8 cellular contexts compared by ENCODE assay signal in the genomic region with DNA sequence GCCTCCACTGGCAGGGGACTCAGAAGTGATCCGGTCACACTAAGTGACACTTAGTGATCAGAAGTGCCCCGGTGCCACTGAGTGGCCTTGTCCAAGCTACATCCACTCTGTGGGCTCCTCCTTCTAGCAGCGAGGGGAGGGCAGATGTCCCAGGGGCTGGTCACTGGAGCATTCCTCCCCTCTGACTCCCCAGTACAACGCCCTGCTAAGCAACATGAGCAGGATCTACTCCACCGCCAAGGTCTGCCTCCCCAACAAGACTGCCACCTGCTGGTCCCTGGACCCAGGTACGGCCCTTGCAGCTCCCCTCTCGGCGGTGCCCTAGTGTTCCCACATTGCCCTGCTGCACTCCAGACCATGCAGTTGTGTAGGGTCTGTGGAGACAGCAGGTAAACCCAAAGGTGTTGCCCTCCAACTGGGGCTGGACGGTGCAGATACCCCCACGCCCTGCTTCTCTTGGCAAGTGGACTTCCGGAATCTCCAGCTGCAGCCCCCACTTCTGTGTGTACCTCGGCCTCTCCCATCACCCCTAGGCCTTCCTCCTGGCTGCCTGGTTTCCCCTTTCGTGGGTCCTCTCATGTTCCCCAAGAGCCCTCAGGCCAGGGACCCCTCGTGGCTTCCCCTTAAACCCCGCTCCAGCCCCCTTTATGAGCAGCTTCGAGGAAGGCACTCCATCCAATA. TPM values are rescaled to one million over a fixed set of nuclear protein-coding genes. Genes with fewer than 3 reads are reported as not detected.
DNase-seq lines count a peak whose midpoint lies in the region; ATAC-seq and TF ChIP-seq lines count a peak whose summit lies in the region.

No MANE protein-coding gene starts in this region.

- peak overlapping the region; percentile 39 for H3K4me3 Mint-ChIP-seq in activated T-cell treated with anti-CD3 and anti-CD28 coated beads, Interleukin-2, amount 50 U/mL, for 4 hours
- H3K4me3 Mint-ChIP-seq in neural crest cell, result peak overlapping the region; percentile 81
- no peak overlapping the region for H3K4me3 Mint-ChIP-seq in stimulated activated naive CD8-positive, alpha-beta T cell treated with anti-CD3 and anti-CD28 coated beads, Interleukin-15, amount 100 ng/mL, for 72 hours

- H3K9me3 ChIP-seq in Panc1 (ENCODE audit: control insufficient read depth, insufficient read depth, low read depth, low read length), result no peaks in the 10 kb centered on the region

- DNase-seq in AG10803 (ENCODE audit: low read depth) (peak; percentile 95), HT1080 (ENCODE audit: low read depth) (peak; percentile 89), Panc1 (ENCODE audit: low read depth, low spot score) (peak; percentile 54), fibroblast of peridontal ligament (ENCODE audit: extremely low read depth) (peak; percentile 92), neural crest cell (ENCODE audit: low read depth, low spot score) (peak; percentile 57)
- peak; percentile 70 for DNase-seq in activated T-cell treated with anti-CD3 and anti-CD28 coated beads, Interleukin-2, amount 50 U/mL, for 4 hours
- DNase-seq in stimulated activated naive CD8-positive, alpha-beta T cell treated with anti-CD3 and anti-CD28 coated beads, Interleukin-15, amount 100 ng/mL, for 72 hours, result peak; percentile 62 to 77

- no peak overlapping the region for H3K27ac Mint-ChIP-seq in neural crest cell (ENCODE audit: unreplicated experiment)
- no peak overlapping the region for H3K27ac Mint-ChIP-seq in stimulated activated naive CD8-positive, alpha-beta T cell treated with anti-CD3 and anti-CD28 coated beads, Interleukin-15, amount 100 ng/mL, for 72 hours

- intact Hi-C loops in Panc1 (cut with micrococcal nuclease; ENCODE audit: unreplicated experiment), result loop anchor here (5.0 kb wide), 1 partner anchor 52 kb away; no protein-coding TSS in a partner anchor

- POLR2A ChIA-PET in Panc1 (lab: Charles Lee), result no interaction called here

- no peak overlapping the region for H3K4me3 ChIP-seq in AG10803 (ENCODE audit: low read length)
- no peak overlapping the region for H3K4me3 ChIP-seq in Panc1 (ENCODE audit: low read depth in 2 of 2, low read length in 2 of 2)

- CTCF ChIA-PET in Panc1 (lab: Charles Lee), result interaction anchor here (0.6 to 2.6 kb wide), 12 partner anchors 22 to 133 kb away, joined by 3 to 24 read pairs (median 4); no protein-coding TSS in a partner anchor

- TF ChIP-seq CTCF in AG10803 (conservative IDR thresholded peaks at IDR 0.05; ENCODE audit: low read length) (peak; percentile 93), Panc1 (IDR thresholded peaks at IDR 0.05) (peak; percentile 95), neural crest cell (conservative IDR thresholded peaks at IDR 0.05) (peak; percentile 75)

- no TSS peak for BruUV-seq in Panc1 (replicated peaks; lab: Mats Ljungman, UMichigan)

- H3K27ac ChIP-seq in Panc1 (ENCODE audit: low read length), result no peak overlapping the region

- no peaks in the 10 kb centered on the region for H3K36me3 ChIP-seq in Panc1 (ENCODE audit: control insufficient read depth, insufficient read depth, low read length)

- H3K27me3 Mint-ChIP-seq in activated T-cell treated with anti-CD3 and anti-CD28 coated beads, Interleukin-2, amount 50 U/mL, for 4 hours (ENCODE audit: low read depth), result peaks cover 19% of the 10 kb centered on the region
- H3K27me3 Mint-ChIP-seq in neural crest cell (ENCODE audit: low read depth), result peaks cover 53% of the 10 kb centered on the region
- peaks cover 54% of the 10 kb centered on the region for H3K27me3 Mint-ChIP-seq in stimulated activated naive CD8-positive, alpha-beta T cell treated with anti-CD3 and anti-CD28 coated beads, Interleukin-15, amount 100 ng/mL, for 72 hours

- peaks cover 16% of the 10 kb centered on the region for H3K4me1 ChIP-seq in Panc1 (ENCODE audit: control insufficient read depth, insufficient read depth, low read length)

- ATAC-seq in GM18909 (IDR thresholded peaks at IDR 0.05; ENCODE audit: poor library complexity, unreplicated experiment), result peak; percentile 70
- ATAC-seq in Panc1, result peak; percentile 87
- peak; percentile 74 to 81 for ATAC-seq in activated T-cell treated with anti-CD3 and anti-CD28 coated beads, Interleukin-2, amount 50 U/mL, for 4 hours
- peak; percentile 85 for ATAC-seq in stimulated activated naive CD8-positive, alpha-beta T cell treated with anti-CD3 and anti-CD28 coated beads, Interleukin-15, amount 100 ng/mL, for 72 hours

- H3K9me3 Mint-ChIP-seq in activated T-cell treated with anti-CD3 and anti-CD28 coated beads, Interleukin-2, amount 50 U/mL, for 4 hours, result no peaks in the 10 kb centered on the region
- H3K9me3 Mint-ChIP-seq in neural crest cell, result no peaks in the 10 kb centered on the region
- no peaks in the 10 kb centered on the region for H3K9me3 Mint-ChIP-seq in stimulated activated naive CD8-positive, alpha-beta T cell treated with anti-CD3 and anti-CD28 coated beads, Interleukin-15, amount 100 ng/mL, for 72 hours

- in situ Hi-C loops in Panc1 (cut with HindIII; ENCODE audit: low pct_unique_long_range_greater_than_20kb, low sequenced_read_pairs), result no loop called here

- H3K27me3 ChIP-seq in Panc1 (ENCODE audit: control insufficient read depth, insufficient read depth, low read length), result no peaks in the 10 kb centered on the region

- peaks cover 17% of the 10 kb centered on the region for H3K4me1 Mint-ChIP-seq in activated T-cell treated with anti-CD3 and anti-CD28 coated beads, Interleukin-2, amount 50 U/mL, for 4 hours (ENCODE audit: low read depth)
- peaks cover 4% of the 10 kb centered on the region for H3K4me1 Mint-ChIP-seq in neural crest cell
- peaks cover 17% of the 10 kb centered on the region for H3K4me1 Mint-ChIP-seq in stimulated activated naive CD8-positive, alpha-beta T cell treated with anti-CD3 and anti-CD28 coated beads, Interleukin-15, amount 100 ng/mL, for 72 hours

- H3K36me3 Mint-ChIP-seq in activated T-cell treated with anti-CD3 and anti-CD28 coated beads, Interleukin-2, amount 50 U/mL, for 4 hours (ENCODE audit: insufficient read depth), result no peaks in the 10 kb centered on the region
- H3K36me3 Mint-ChIP-seq in neural crest cell (ENCODE audit: low read depth), result no peaks in the 10 kb centered on the region

RNA-seq across cellular contexts. Expression of a gene that starts 2.1 kb away (rescaled TPM):
- total RNA-seq in HT1080 (2014; rRNA removed; shearing (Covaris generic)), result not detected in 2 replicates
- 0.07 and 0.19 TPM in 2 replicates for polyA plus RNA-seq in HT1080 (2015; cell fraction: cytosol; rRNA removed)
- 0.12 and 0.29 TPM in 2 replicates for polyA plus RNA-seq in HT1080 (2015; cell fraction: nucleus; rRNA removed)
- 4.5 TPM for total RNA-seq in Panc1 (2021; ENCODE audit: unreplicated experiment)
- 2.8 TPM for polyA plus RNA-seq in Panc1 (2012; ENCODE audit: insufficient read length)
- under 1 TPM; 0.10 to 0.32 (median 0.24) TPM for total RNA-seq in activated T-cell treated with anti-CD3 and anti-CD28 coated beads, Interleukin-2, amount 50 U/mL, for 4 hours
- 0.42 and 0.61 TPM in 2 replicates for total RNA-seq in neural crest cell

RNA-seq across cellular contexts. Expression of a gene that starts 32.8 kb away (rescaled TPM):
- total RNA-seq in HT1080 (2014; rRNA removed; shearing (Covaris generic)), result 0.70 and 3.2 TPM in 2 replicates
- 4.5 and 4.9 TPM in 2 replicates for polyA plus RNA-seq in HT1080 (2015; cell fraction: cytosol; rRNA removed)
- 2.8 and 4.4 TPM in 2 replicates for polyA plus RNA-seq in HT1080 (2015; cell fraction: nucleus; rRNA removed)
- 40.1 TPM for total RNA-seq in Panc1 (2021; ENCODE audit: unreplicated experiment)
- polyA plus RNA-seq in Panc1 (2012; ENCODE audit: insufficient read length), result 67.2 TPM
- 1 to 10 TPM; 6.4 to 9.9 (median 8.8) TPM for total RNA-seq in activated T-cell treated with anti-CD3 and anti-CD28 coated beads, Interleukin-2, amount 50 U/mL, for 4 hours
- total RNA-seq in neural crest cell, result 10.5 and 12.2 TPM in 2 replicates

RNA-seq across cellular contexts. Expression of a gene that starts 44.2 kb away (rescaled TPM):
- not detected in 2 replicates for total RNA-seq in HT1080 (2014; rRNA removed; shearing (Covaris generic))
- not detected in 2 replicates for polyA plus RNA-seq in HT1080 (2015; cell fraction: cytosol; rRNA removed)
- not detected in 2 replicates for polyA plus RNA-seq in HT1080 (2015; cell fraction: nucleus; rRNA removed)
- total RNA-seq in Panc1 (2021; ENCODE audit: unreplicated experiment), result not detected
- 0.07 TPM for polyA plus RNA-seq in Panc1 (2012; ENCODE audit: insufficient read length)
- total RNA-seq in activated T-cell treated with anti-CD3 and anti-CD28 coated beads, Interleukin-2, amount 50 U/mL, for 4 hours, result not detected
- total RNA-seq in neural crest cell, result 0.12 TPM in 1 of 2 replicates, not detected in the other

Comparison
In these comparisons a context has a peak if more than half of its experiments do, and no peak if none do; other contexts are left out.
1. H3K4me3 Mint-ChIP-seq: peak in activated T-cell treated with anti-CD3 and anti-CD28 coated beads, Interleukin-2, amount 50 U/mL, for 4 hours (single experiment) and neural crest cell (single experiment); none in stimulated activated naive CD8-positive, alpha-beta T cell treated with anti-CD3 and anti-CD28 coated beads, Interleukin-15, amount 100 ng/mL, for 72 hours (0 of 2).
2. Peak in every context shown above with its lines, with median percentiles within 50 percentile points of each other: DNase-seq, CTCF ChIP-seq and ATAC-seq.